1 cellular context compared by ENCODE assay signal in the genomic region with DNA sequence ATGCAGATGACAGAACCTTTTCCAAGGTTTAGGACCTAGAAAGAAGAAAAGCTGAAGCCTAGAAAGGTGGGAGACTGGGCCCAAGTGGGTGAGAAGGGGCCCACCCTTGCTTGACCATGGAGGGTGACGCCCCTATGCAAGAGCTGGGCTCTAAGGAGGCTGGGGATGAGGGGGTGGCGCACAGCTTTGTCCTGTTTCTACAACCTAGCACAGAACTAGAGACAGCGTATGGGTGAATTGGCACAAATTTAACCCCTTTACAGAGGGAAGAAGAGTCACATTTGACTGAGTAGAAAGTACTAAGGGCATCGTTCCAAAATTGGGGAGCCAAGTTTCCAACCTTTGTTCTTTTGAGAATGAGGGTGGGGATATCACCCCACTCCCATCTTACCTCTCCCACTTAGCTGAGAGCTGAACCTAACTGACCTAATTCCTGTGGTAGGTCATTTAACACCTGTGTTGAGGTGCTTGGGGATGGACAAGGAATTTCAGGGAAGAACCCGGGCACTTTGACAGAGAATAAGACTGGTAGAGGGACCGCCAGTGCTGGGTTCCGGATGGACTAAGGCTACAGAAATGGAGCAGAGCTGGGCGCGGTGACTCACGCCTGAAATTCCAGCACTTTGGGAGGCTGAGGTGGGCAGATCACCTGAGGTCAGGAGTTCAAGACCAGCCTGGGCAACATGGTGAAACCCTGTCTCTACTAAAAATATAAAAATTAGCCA.
TF ChIP-seq lines count a peak whose summit lies in the region.

No MANE protein-coding gene starts in this region.

TF ChIP-seq in HepG2, 621 proteins besides CTCF, POLR2A, EP300 and RAD21 (continued from another document):
- TF ChIP-seq, protein P1, sequence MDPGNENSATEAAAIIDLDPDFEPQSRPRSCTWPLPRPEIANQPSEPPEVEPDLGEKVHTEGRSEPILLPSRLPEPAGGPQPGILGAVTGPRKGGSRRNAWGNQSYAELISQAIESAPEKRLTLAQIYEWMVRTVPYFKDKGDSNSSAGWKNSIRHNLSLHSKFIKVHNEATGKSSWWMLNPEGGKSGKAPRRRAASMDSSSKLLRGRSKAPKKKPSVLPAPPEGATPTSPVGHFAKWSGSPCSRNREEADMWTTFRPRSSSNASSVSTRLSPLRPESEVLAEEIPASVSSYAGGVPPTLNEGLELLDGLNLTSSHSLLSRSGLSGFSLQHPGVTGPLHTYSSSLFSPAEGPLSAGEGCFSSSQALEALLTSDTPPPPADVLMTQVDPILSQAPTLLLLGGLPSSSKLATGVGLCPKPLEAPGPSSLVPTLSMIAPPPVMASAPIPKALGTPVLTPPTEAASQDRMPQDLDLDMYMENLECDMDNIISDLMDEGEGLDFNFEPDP (CRISPR knock-in tag; conservative IDR thresholded peaks at IDR 0.05): 0 out of 2 replicates have a peak, but pooled peaks have one; percentile 11
- TF ChIP-seq, protein P2, sequence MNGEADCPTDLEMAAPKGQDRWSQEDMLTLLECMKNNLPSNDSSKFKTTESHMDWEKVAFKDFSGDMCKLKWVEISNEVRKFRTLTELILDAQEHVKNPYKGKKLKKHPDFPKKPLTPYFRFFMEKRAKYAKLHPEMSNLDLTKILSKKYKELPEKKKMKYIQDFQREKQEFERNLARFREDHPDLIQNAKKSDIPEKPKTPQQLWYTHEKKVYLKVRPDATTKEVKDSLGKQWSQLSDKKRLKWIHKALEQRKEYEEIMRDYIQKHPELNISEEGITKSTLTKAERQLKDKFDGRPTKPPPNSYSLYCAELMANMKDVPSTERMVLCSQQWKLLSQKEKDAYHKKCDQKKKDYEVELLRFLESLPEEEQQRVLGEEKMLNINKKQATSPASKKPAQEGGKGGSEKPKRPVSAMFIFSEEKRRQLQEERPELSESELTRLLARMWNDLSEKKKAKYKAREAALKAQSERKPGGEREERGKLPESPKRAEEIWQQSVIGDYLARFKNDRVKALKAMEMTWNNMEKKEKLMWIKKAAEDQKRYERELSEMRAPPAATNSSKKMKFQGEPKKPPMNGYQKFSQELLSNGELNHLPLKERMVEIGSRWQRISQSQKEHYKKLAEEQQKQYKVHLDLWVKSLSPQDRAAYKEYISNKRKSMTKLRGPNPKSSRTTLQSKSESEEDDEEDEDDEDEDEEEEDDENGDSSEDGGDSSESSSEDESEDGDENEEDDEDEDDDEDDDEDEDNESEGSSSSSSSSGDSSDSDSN (CRISPR knock-in tag; IDR thresholded peaks at IDR 0.05): 0 out of 2 replicates have a peak, but pooled peaks have one; percentile 32
- TF ChIP-seq ZNF652 (CRISPR knock-in tag; IDR thresholded peaks at IDR 0.05; ENCODE audit: borderline replicate concordance, low read depth): 0 out of 2 replicates have a peak, but pooled peaks have one; percentile 25
- peak; percentile 30; the same call in 1 of the 2 replicates for TF ChIP-seq RBFOX2 (IDR thresholded peaks at IDR 0.05; ENCODE audit: low read depth, low read length)
- TF ChIP-seq, protein P3, sequence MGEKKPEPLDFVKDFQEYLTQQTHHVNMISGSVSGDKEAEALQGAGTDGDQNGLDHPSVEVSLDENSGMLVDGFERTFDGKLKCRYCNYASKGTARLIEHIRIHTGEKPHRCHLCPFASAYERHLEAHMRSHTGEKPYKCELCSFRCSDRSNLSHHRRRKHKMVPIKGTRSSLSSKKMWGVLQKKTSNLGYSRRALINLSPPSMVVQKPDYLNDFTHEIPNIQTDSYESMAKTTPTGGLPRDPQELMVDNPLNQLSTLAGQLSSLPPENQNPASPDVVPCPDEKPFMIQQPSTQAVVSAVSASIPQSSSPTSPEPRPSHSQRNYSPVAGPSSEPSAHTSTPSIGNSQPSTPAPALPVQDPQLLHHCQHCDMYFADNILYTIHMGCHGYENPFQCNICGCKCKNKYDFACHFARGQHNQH (CRISPR knock-in tag; IDR thresholded peaks at IDR 0.05): 0 out of 2 replicates have a peak, but pooled peaks have one; percentile 1
- TF ChIP-seq, protein P4, sequence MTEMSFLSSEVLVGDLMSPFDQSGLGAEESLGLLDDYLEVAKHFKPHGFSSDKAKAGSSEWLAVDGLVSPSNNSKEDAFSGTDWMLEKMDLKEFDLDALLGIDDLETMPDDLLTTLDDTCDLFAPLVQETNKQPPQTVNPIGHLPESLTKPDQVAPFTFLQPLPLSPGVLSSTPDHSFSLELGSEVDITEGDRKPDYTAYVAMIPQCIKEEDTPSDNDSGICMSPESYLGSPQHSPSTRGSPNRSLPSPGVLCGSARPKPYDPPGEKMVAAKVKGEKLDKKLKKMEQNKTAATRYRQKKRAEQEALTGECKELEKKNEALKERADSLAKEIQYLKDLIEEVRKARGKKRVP (CRISPR knock-in tag; IDR thresholded peaks at IDR 0.05): peak in 1 of 2 experiments; percentile 6; a peak in 1 of 4 replicates
- TF ChIP-seq ZSCAN20 (CRISPR knock-in tag; IDR thresholded peaks at IDR 0.05; ENCODE audit: borderline replicate concordance): no peak
- no peak for TF ChIP-seq ZNF451 (CRISPR knock-in tag; IDR thresholded peaks at IDR 0.05)
TF ChIP-seq in HepG2: peak in this region for 21.
